Comparison of ENCODE assay signal across 8 cellular contexts in the genomic region with DNA sequence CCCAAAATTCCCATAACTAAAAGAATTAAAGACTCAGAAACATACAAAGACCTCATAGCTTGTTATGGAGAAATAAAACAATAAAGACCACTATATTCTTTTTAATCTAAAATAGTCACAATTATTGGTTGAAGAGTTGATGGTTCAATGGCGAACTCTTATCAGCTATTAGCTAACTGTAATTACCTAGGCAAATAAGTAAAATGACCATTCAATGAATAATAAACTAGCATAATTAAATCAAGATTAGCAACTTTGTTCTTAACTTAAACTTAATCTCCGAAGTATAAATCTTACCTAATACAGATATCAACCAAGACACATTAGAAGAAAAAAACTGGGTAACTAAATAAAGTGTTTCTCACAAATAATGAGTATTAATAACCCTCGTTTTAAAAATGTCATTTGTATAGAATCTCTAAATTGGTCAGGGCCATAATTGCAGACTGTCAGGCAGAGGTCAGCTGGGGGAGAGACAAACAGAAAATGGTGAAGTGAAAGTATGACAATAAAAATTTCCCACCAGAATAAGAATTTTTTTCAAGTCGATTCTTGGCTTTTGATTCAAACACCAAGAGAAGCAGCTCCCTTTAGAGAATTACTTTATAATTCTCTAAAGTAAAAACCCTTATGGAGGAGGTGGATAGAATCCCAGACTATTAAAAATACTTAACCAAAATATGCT. TPM values are rescaled to one million over a fixed set of nuclear protein-coding genes. Genes with fewer than 3 reads are reported as not detected.
DNase-seq lines count a peak whose midpoint lies in the region; ATAC-seq, FAIRE-seq and TF ChIP-seq lines count a peak whose summit lies in the region.

No MANE protein-coding gene starts in this region.

- peak overlapping the region; percentile 82 for H3K27ac ChIP-seq in keratinocyte (ENCODE audit: control insufficient read depth, insufficient read depth, low read length)
- peak overlapping the region; percentile 36 for H3K27ac ChIP-seq in temporal lobe (ENCODE audit: low read depth, low read length)

- no peak overlapping the region for H2AFZ ChIP-seq in keratinocyte (ENCODE audit: control insufficient read depth, low read length)

- peak overlapping the region; percentile 93 for H3K4me3 Mint-ChIP-seq in activated CD4-positive, alpha-beta T cell treated with anti-CD3 and anti-CD28 coated beads, Interleukin-2, amount 10 ng/mL, durations not matched to agents 24 days and 14 days
- H3K4me3 Mint-ChIP-seq in activated T-helper 1 cell treated with anti-CD3 and anti-CD28 coated beads, Interleukin-12 subunit alpha, Interleukin-12 subunit beta, Interleukin-2, Interleukin-4 antibody, amounts not matched to agents 30 ng/mL and 10 ng/mL and 1 ng/mL, durations not matched to agents 14 hours and 24 hours and 36 hours: peak overlapping the region; percentile 97

- no peaks in the 10 kb centered on the region for H3K9me3 Mint-ChIP-seq in activated CD4-positive, alpha-beta T cell treated with anti-CD3 and anti-CD28 coated beads, Interleukin-2, amount 10 ng/mL, durations not matched to agents 24 days and 14 days
- H3K9me3 Mint-ChIP-seq in activated T-helper 1 cell treated with anti-CD3 and anti-CD28 coated beads, Interleukin-12 subunit alpha, Interleukin-12 subunit beta, Interleukin-2, Interleukin-4 antibody, amounts not matched to agents 30 ng/mL and 10 ng/mL and 1 ng/mL, durations not matched to agents 14 hours and 24 hours and 36 hours: no peaks in the 10 kb centered on the region

- no peak for DNase-seq in activated CD4-positive, alpha-beta T cell treated with anti-CD3 and anti-CD28 coated beads, Interleukin-2, amount 10 ng/mL, durations not matched to agents 24 days and 14 days
- no peak for DNase-seq in activated CD4-positive, alpha-beta T cell treated with anti-CD3 and anti-CD28 coated beads for 48 hours
- no peak for DNase-seq in activated T-helper 1 cell treated with anti-CD3 and anti-CD28 coated beads, Interleukin-12 subunit alpha, Interleukin-12 subunit beta, Interleukin-2, Interleukin-4 antibody, amounts not matched to agents 30 ng/mL and 10 ng/mL and 1 ng/mL, durations not matched to agents 14 hours and 24 hours and 36 hours (ENCODE audit: low spot score)
- no peak for DNase-seq in keratinocyte (ENCODE audit: low read depth, low spot score)
- no peak for DNase-seq in anterior cingulate cortex (lab: John Stamatoyannopoulos, UW)
- DNase-seq in OCI-M2 (lab: John Stamatoyannopoulos, UW; ENCODE audit: unreplicated experiment): no peak

- H3K79me2 ChIP-seq in keratinocyte (ENCODE audit: control insufficient read depth, insufficient read depth, low read length): peaks cover 62% of the 10 kb centered on the region

- peak overlapping the region; percentile 73 for H3K9ac ChIP-seq in keratinocyte (ENCODE audit: control insufficient read depth, extremely low read depth, insufficient read depth, low read length)

- H3K27ac Mint-ChIP-seq in activated CD4-positive, alpha-beta T cell treated with anti-CD3 and anti-CD28 coated beads, Interleukin-2, amount 10 ng/mL, durations not matched to agents 24 days and 14 days: peak overlapping the region; percentile 92
- H3K27ac Mint-ChIP-seq in activated T-helper 1 cell treated with anti-CD3 and anti-CD28 coated beads, Interleukin-12 subunit alpha, Interleukin-12 subunit beta, Interleukin-2, Interleukin-4 antibody, amounts not matched to agents 30 ng/mL and 10 ng/mL and 1 ng/mL, durations not matched to agents 14 hours and 24 hours and 36 hours: peak overlapping the region; percentile 95

- no peak for ATAC-seq in GM21723 (IDR thresholded peaks at IDR 0.05; ENCODE audit: unreplicated experiment)

- H4K20me1 ChIP-seq in keratinocyte (ENCODE audit: control insufficient read depth, extremely low read depth, insufficient read depth, low read length): no peaks in the 10 kb centered on the region

- no peaks in the 10 kb centered on the region for H3K9me3 ChIP-seq in keratinocyte (ENCODE audit: control insufficient read depth, low read depth, low read length)

- peaks cover 24% of the 10 kb centered on the region for H3K4me1 Mint-ChIP-seq in activated CD4-positive, alpha-beta T cell treated with anti-CD3 and anti-CD28 coated beads, Interleukin-2, amount 10 ng/mL, durations not matched to agents 24 days and 14 days
- H3K4me1 Mint-ChIP-seq in activated T-helper 1 cell treated with anti-CD3 and anti-CD28 coated beads, Interleukin-12 subunit alpha, Interleukin-12 subunit beta, Interleukin-2, Interleukin-4 antibody, amounts not matched to agents 30 ng/mL and 10 ng/mL and 1 ng/mL, durations not matched to agents 14 hours and 24 hours and 36 hours (ENCODE audit: low read depth): peaks cover 32% of the 10 kb centered on the region

- peaks cover 7% of the 10 kb centered on the region for H3K4me1 ChIP-seq in keratinocyte (ENCODE audit: control insufficient read depth, extremely low read depth, insufficient read depth, low read length)

- no peaks in the 10 kb centered on the region for H3K36me3 ChIP-seq in keratinocyte (ENCODE audit: control insufficient read depth in 2 of 2, extremely low read depth in 1 of 2, insufficient read depth in 2 of 2, low read length in 2 of 2)

- intact Hi-C loops in activated CD4-positive, alpha-beta T cell treated with anti-CD3 and anti-CD28 coated beads, Interleukin-2, amount 10 ng/mL, durations not matched to agents 24 days and 14 days (cut with micrococcal nuclease): loop anchor here (1.0 to 5.0 kb wide), 4 partner anchors 18 to 104 kb away; no protein-coding TSS in a partner anchor
- intact Hi-C loops in activated T-helper 1 cell treated with anti-CD3 and anti-CD28 coated beads, Interleukin-12 subunit alpha, Interleukin-12 subunit beta, Interleukin-2, Interleukin-4 antibody, amounts not matched to agents 30 ng/mL and 10 ng/mL and 1 ng/mL, durations not matched to agents 14 hours and 24 hours and 36 hours (cut with micrococcal nuclease): loop anchor here (1.0 to 10.0 kb wide), 4 partner anchors 49 to 508 kb away; partner anchors contain the start of gene BRPF3

- no peaks in the 10 kb centered on the region for H3K27me3 ChIP-seq in keratinocyte (ENCODE audit: control insufficient read depth, extremely low read depth, insufficient read depth, low read length)

- no peak for FAIRE-seq in keratinocyte (lab: Jason Lieb, UNC)

- H3K27me3 Mint-ChIP-seq in activated CD4-positive, alpha-beta T cell treated with anti-CD3 and anti-CD28 coated beads, Interleukin-2, amount 10 ng/mL, durations not matched to agents 24 days and 14 days: no peaks in the 10 kb centered on the region
- peaks cover 2% of the 10 kb centered on the region for H3K27me3 Mint-ChIP-seq in activated T-helper 1 cell treated with anti-CD3 and anti-CD28 coated beads, Interleukin-12 subunit alpha, Interleukin-12 subunit beta, Interleukin-2, Interleukin-4 antibody, amounts not matched to agents 30 ng/mL and 10 ng/mL and 1 ng/mL, durations not matched to agents 14 hours and 24 hours and 36 hours (ENCODE audit: insufficient read depth)

- no peak for TF ChIP-seq CTCF in keratinocyte (optimal IDR thresholded peaks at IDR 0.05 in 1 of 3, IDR thresholded peaks at IDR 0.05 in 1 of 3, conservative IDR thresholded peaks at IDR 0.05 in 1 of 3; ENCODE audit: extremely low read depth in 1 of 3, insufficient read depth in 2 of 3, low read length in 3 of 3)

- peaks cover 7% of the 10 kb centered on the region for H3K36me3 Mint-ChIP-seq in activated CD4-positive, alpha-beta T cell treated with anti-CD3 and anti-CD28 coated beads, Interleukin-2, amount 10 ng/mL, durations not matched to agents 24 days and 14 days (ENCODE audit: low read depth)
- H3K36me3 Mint-ChIP-seq in activated T-helper 1 cell treated with anti-CD3 and anti-CD28 coated beads, Interleukin-12 subunit alpha, Interleukin-12 subunit beta, Interleukin-2, Interleukin-4 antibody, amounts not matched to agents 30 ng/mL and 10 ng/mL and 1 ng/mL, durations not matched to agents 14 hours and 24 hours and 36 hours (ENCODE audit: low read depth): peaks cover 4% of the 10 kb centered on the region

- dilution Hi-C loops in keratinocyte (cut with MboI; ENCODE audit: extremely low pct_ligation_motif_present, low sequenced_read_pairs): no loop called here

- H3K9me1 ChIP-seq in keratinocyte (ENCODE audit: control insufficient read depth, extremely low read depth, insufficient read depth, low read length): no peaks in the 10 kb centered on the region

- peak overlapping the region; percentile 80 for H3K4me2 ChIP-seq in keratinocyte (ENCODE audit: control insufficient read depth, extremely low read depth, insufficient read depth, low read depth, low read length)

- H3K4me3 ChIP-seq in keratinocyte (ENCODE audit: control insufficient read depth in 2 of 3, extremely low read depth in 1 of 3, insufficient read depth in 2 of 3, low read depth in 1 of 3, low read length in 3 of 3): peak overlapping the region; percentile 61 to 89 (median 87)

RNA-seq across cellular contexts. Expression of gene FKBP5, which starts 1.7 kb away (rescaled TPM):
- 85.0 and 85.1 TPM in 2 replicates for total RNA-seq in activated CD4-positive, alpha-beta T cell treated with anti-CD3 and anti-CD28 coated beads, Interleukin-2, amount 10 ng/mL, durations not matched to agents 24 days and 14 days
- 60.9 and 62.4 TPM in 2 replicates for total RNA-seq in activated T-helper 1 cell treated with anti-CD3 and anti-CD28 coated beads, Interleukin-12 subunit alpha, Interleukin-12 subunit beta, Interleukin-2, Interleukin-4 antibody, amounts not matched to agents 30 ng/mL and 10 ng/mL and 1 ng/mL, durations not matched to agents 14 hours and 24 hours and 36 hours
- polyA plus RNA-seq in keratinocyte: 48.0 to 88.3 TPM (median 59.0 TPM) in 3 replicates
- polyA plus RNA-seq in keratinocyte (2011; ENCODE audit: low read depth): 29.3 TPM
- polyA plus RNA-seq in keratinocyte (2011; cell fraction: cytosol; rRNA removed): 53.4 and 63.7 TPM in 2 replicates
- 52.6 and 53.1 TPM in 2 replicates for polyA plus RNA-seq in keratinocyte (2011; cell fraction: nucleus; rRNA removed)
- polyA plus RNA-seq in keratinocyte (2012; ENCODE audit: low replicate concordance): 52.0 and 70.9 TPM in 2 replicates
- 15.1 to 56.8 TPM (median 27.8 TPM) in 3 replicates for polyA minus RNA-seq in keratinocyte
- polyA minus RNA-seq in keratinocyte (2011; cell fraction: cytosol; rRNA and poly(A)+ RNA removed): 22.8 TPM
- 15.8 and 39.4 TPM in 2 replicates for polyA minus RNA-seq in keratinocyte (2011; cell fraction: nucleus; rRNA and poly(A)+ RNA removed)
- total RNA-seq in temporal lobe: 4.2 TPM

RNA-seq across cellular contexts. Expression of gene ARMC12, which starts 49.8 kb away (rescaled TPM):
- total RNA-seq in activated CD4-positive, alpha-beta T cell treated with anti-CD3 and anti-CD28 coated beads, Interleukin-2, amount 10 ng/mL, durations not matched to agents 24 days and 14 days: 0.58 and 0.64 TPM in 2 replicates
- total RNA-seq in activated T-helper 1 cell treated with anti-CD3 and anti-CD28 coated beads, Interleukin-12 subunit alpha, Interleukin-12 subunit beta, Interleukin-2, Interleukin-4 antibody, amounts not matched to agents 30 ng/mL and 10 ng/mL and 1 ng/mL, durations not matched to agents 14 hours and 24 hours and 36 hours: 0.24 and 0.41 TPM in 2 replicates
- polyA plus RNA-seq in keratinocyte: 0.34 to 1.7 TPM (median 0.54 TPM) in 3 replicates
- polyA plus RNA-seq in keratinocyte (2011; ENCODE audit: low read depth): not detected
- polyA plus RNA-seq in keratinocyte (2011; cell fraction: cytosol; rRNA removed): 0.43 TPM in 2 replicates
- polyA plus RNA-seq in keratinocyte (2011; cell fraction: nucleus; rRNA removed): 5.5 and 6.0 TPM in 2 replicates
- 0.34 and 0.56 TPM in 2 replicates for polyA plus RNA-seq in keratinocyte (2012; ENCODE audit: low replicate concordance)
- 0.49 to 1.3 TPM (median 0.69 TPM) in 3 replicates for polyA minus RNA-seq in keratinocyte
- polyA minus RNA-seq in keratinocyte (2011; cell fraction: cytosol; rRNA and poly(A)+ RNA removed): not detected
- not detected in 2 replicates for polyA minus RNA-seq in keratinocyte (2011; cell fraction: nucleus; rRNA and poly(A)+ RNA removed)
- total RNA-seq in temporal lobe: 0.25 TPM

Comparison
In these comparisons a context has a peak if more than half of its experiments do, and no peak if none do; other contexts are left out.
1. RNA of gene FKBP5, which starts 1.7 kb away (total RNA-seq): 85.0 to 85.1 TPM in activated CD4-positive, alpha-beta T cell treated with anti-CD3 and anti-CD28 coated beads, Interleukin-2, amount 10 ng/mL, durations not matched to agents 24 days and 14 days and 60.9 to 62.4 TPM in activated T-helper 1 cell treated with anti-CD3 and anti-CD28 coated beads, Interleukin-12 subunit alpha, Interleukin-12 subunit beta, Interleukin-2, Interleukin-4 antibody, amounts not matched to agents 30 ng/mL and 10 ng/mL and 1 ng/mL, durations not matched to agents 14 hours and 24 hours and 36 hours; 4.2 TPM in temporal lobe (single experiment); every median in the first group is over 10 times any median in the second.